23 cellular contexts compared by ENCODE assay signal in genomic region chr10:125129076-125129458, GRCh38.
"Had no signal": no experiment of that assay in that cellular context is flagged by ENCODE, and none has a peak within 500 bp of the region (broad histone marks: within the 10 kb centered on the region; RNA-seq: fewer than 3 reads in every experiment).

No MANE protein-coding gene starts in this region.

- H3K4me1 Mint-ChIP-seq: activated naive CD4-positive, alpha-beta T cell treated with anti-CD3 and anti-CD28 coated beads, Interleukin-2, amount 10 ng/mL, durations not matched to agents 7 days and 5 days; stimulated activated naive CD8-positive, alpha-beta T cell treated with anti-CD3 and anti-CD28 coated beads, Interleukin-15, amount 100 ng/mL, for 72 hours had no signal

- H3K27ac Mint-ChIP-seq: activated naive CD4-positive, alpha-beta T cell treated with anti-CD3 and anti-CD28 coated beads, Interleukin-2, amount 10 ng/mL, durations not matched to agents 7 days and 5 days; neural progenitor cell; stimulated activated naive CD8-positive, alpha-beta T cell treated with anti-CD3 and anti-CD28 coated beads, Interleukin-15, amount 100 ng/mL, for 72 hours; T-helper 1 cell treated with Interleukin-12 subunit alpha and Interleukin-12 subunit beta and Interleukin-4 antibody, amounts not matched to agents 30 μg/mL and 1 μg/mL, for 36 hours had no signal

- H2AFZ ChIP-seq: neural progenitor cell had no signal

- H3K27me3 Mint-ChIP-seq: activated naive CD4-positive, alpha-beta T cell treated with anti-CD3 and anti-CD28 coated beads, Interleukin-2, amount 10 ng/mL, durations not matched to agents 7 days and 5 days had no signal

- H3K36me3 Mint-ChIP-seq: activated naive CD4-positive, alpha-beta T cell treated with anti-CD3 and anti-CD28 coated beads, Interleukin-2, amount 10 ng/mL, durations not matched to agents 7 days and 5 days had no signal

- H3K9me3 ChIP-seq: mucosa of descending colon, prostate gland, right atrium auricular region, suprapubic skin, uterus had no signal

- H3K9ac ChIP-seq: neural progenitor cell had no signal

- H3K4me3 ChIP-seq: mucosa of descending colon, neural progenitor cell, prostate gland, right atrium auricular region, suprapubic skin, tibial nerve, uterus had no signal

- DNase-seq: activated CD4-positive, alpha-beta T cell treated with anti-CD3 and anti-CD28 coated beads for 4 hours; activated CD4-positive, alpha-beta T cell treated with anti-CD3 and anti-CD28 coated beads, Interleukin-2, amount 50 U/mL, for 48 hours; activated CD4-positive, CD25-positive, alpha-beta regulatory T cell; activated CD8-positive, alpha-beta memory T cell treated with anti-CD3 and anti-CD28 coated beads, Interleukin-2, amount 50 U/mL, for 48 hours; activated naive CD4-positive, alpha-beta T cell treated with anti-CD3 and anti-CD28 coated beads, Interleukin-2, amount 10 ng/mL, durations not matched to agents 7 days and 5 days; activated T-cell treated with anti-CD3 and anti-CD28 coated beads, Interleukin-2, amount 50 U/mL, for 48 hours; caudate nucleus; dermis blood vessel endothelial cell; effector memory CD4-positive, alpha-beta T cell; hypothalamus; mesendoderm; mucosa of descending colon; stimulated activated CD4-positive, alpha-beta T cell treated with anti-CD3 and anti-CD28 coated beads, Interleukin-4, amount 100 ng/mL, for 24 hours; stimulated activated naive CD8-positive, alpha-beta T cell treated with anti-CD3 and anti-CD28 coated beads, Interleukin-15, amount 100 ng/mL, for 72 hours; T1000; uterus had no signal

- H3K36me3 ChIP-seq: prostate gland, right atrium auricular region, uterus had no signal

- ATAC-seq: esophagus mucosa; mucosa of descending colon; stimulated activated naive CD8-positive, alpha-beta T cell treated with anti-CD3 and anti-CD28 coated beads, Interleukin-15, amount 100 ng/mL, for 72 hours had no signal

- H3K4me3 Mint-ChIP-seq: activated naive CD4-positive, alpha-beta T cell treated with anti-CD3 and anti-CD28 coated beads, Interleukin-2, amount 10 ng/mL, durations not matched to agents 7 days and 5 days; neural progenitor cell; stimulated activated naive CD8-positive, alpha-beta T cell treated with anti-CD3 and anti-CD28 coated beads, Interleukin-15, amount 100 ng/mL, for 72 hours; T-helper 1 cell treated with Interleukin-12 subunit alpha and Interleukin-12 subunit beta and Interleukin-4 antibody, amounts not matched to agents 30 μg/mL and 1 μg/mL, for 36 hours had no signal

- H3K27me3 ChIP-seq: neural progenitor cell, right atrium auricular region, suprapubic skin, tibial nerve, uterus had no signal

- H3K4me2 ChIP-seq: neural progenitor cell had no signal

- H3K27ac ChIP-seq: neural progenitor cell, right atrium auricular region, suprapubic skin, tibial nerve, uterus had no signal

- H3K9me3 Mint-ChIP-seq: activated naive CD4-positive, alpha-beta T cell treated with anti-CD3 and anti-CD28 coated beads, Interleukin-2, amount 10 ng/mL, durations not matched to agents 7 days and 5 days; stimulated activated naive CD8-positive, alpha-beta T cell treated with anti-CD3 and anti-CD28 coated beads, Interleukin-15, amount 100 ng/mL, for 72 hours; T-helper 1 cell treated with Interleukin-12 subunit alpha and Interleukin-12 subunit beta and Interleukin-4 antibody, amounts not matched to agents 30 μg/mL and 1 μg/mL, for 36 hours had no signal
